In genomic region chr6:31680226-31680840, GRCh38 we compare ENCODE assay signal across 9 cellular contexts. TPM values are rescaled to one million over a fixed set of nuclear protein-coding genes. Genes with fewer than 3 reads are reported as not detected.
A peak's percentile ranks its signal among the peaks of the same experiment; 100 is the strongest.
DNase-seq lines count a peak whose midpoint lies in the region; ATAC-seq, FAIRE-seq and TF ChIP-seq lines count a peak whose summit lies in the region.
"Had no signal": no experiment of that assay in that cellular context is flagged by ENCODE, and none has a peak within 500 bp of the region (broad histone marks: within the 10 kb centered on the region; RNA-seq: fewer than 3 reads in every experiment).

No MANE protein-coding gene starts in this region.

- TF ChIP-seq CTCF in HepG2 (CRISPR knock-in tag; IDR thresholded peaks at IDR 0.05) = no peak
- TF ChIP-seq CTCF in right lobe of liver (IDR thresholded peaks at IDR 0.05) = no peak
- no peak for TF ChIP-seq CTCF in mammary epithelial cell (conservative IDR thresholded peaks at IDR 0.05 in 1 of 2, IDR thresholded peaks at IDR 0.05 in 1 of 2; ENCODE audit: extremely low read depth in 1 of 2, insufficient read depth in 1 of 2, low read depth in 1 of 2, low read length in 2 of 2)
- TF ChIP-seq CTCF in vagina (IDR thresholded peaks at IDR 0.05) = no peak
- TF ChIP-seq CTCF in left lung (IDR thresholded peaks at IDR 0.05) = no peak

- CTCF ChIA-PET in HepG2 (lab: Yijun Ruan, JAX; ENCODE audit: low intra/inter-chr PET ratio, low total read pairs) (interaction anchor here (0.7 to 3.9 kb wide), 8 partner anchors 9 to 437 kb away, joined by 3 to 30 read pairs (median 3); partner anchors contain the start of gene DDAH2), mammary epithelial cell (lab: Charles Lee; ENCODE audit: low non-redundant PET) (no interaction called here)
- CTCF ChIA-PET in naive thymus-derived CD4-positive, alpha-beta T cell (lab: Charles Lee) = interaction anchor here (0.6 to 2.1 kb wide), 5 partner anchors 82 to 268 kb away, joined by 3 to 12 read pairs (median 4); partner anchors contain the start of gene HSPA1B

- H3K79me2 ChIP-seq in HepG2 (ENCODE audit: insufficient read depth, low read length) (no peaks in the 10 kb centered on the region), mammary epithelial cell (ENCODE audit: insufficient read depth, low read length) (no peaks in the 10 kb centered on the region)

- no peaks in the 10 kb centered on the region for H3K9me3 Mint-ChIP-seq in naive thymus-derived CD4-positive, alpha-beta T cell

- 32% methylated on average over 6 of the region's 6 CpGs for WGBS in HepG2 (ENCODE audit: low lambda C conversion rate)
- WGBS in right lobe of liver (ENCODE audit: insufficient coverage, low coverage, low lambda C conversion rate, missing lambda C conversion rate) = 40% methylated on average over 6 of the region's 6 CpGs
- WGBS in mammary epithelial cell (ENCODE audit: low coverage, missing lambda C conversion rate) = 45% methylated on average over 6 of the region's 6 CpGs

- no peak for TF ChIP-seq EP300 in HepG2 (IDR thresholded peaks at IDR 0.05; ENCODE audit: low read depth in 2 of 2, low read length in 2 of 2)
- TF ChIP-seq EP300 in HepG2 (CRISPR knock-in tag; IDR thresholded peaks at IDR 0.05; ENCODE audit: borderline replicate concordance) = no peak

- H3K27ac Mint-ChIP-seq in naive thymus-derived CD4-positive, alpha-beta T cell = peak overlapping the region; percentile 60 to 86 (median 68)

- H3K27ac ChIP-seq in HepG2 (ENCODE audit: extremely low read length, insufficient read depth, low read length) = no peak overlapping the region
- peak overlapping the region in 1 of 3 donors; percentile 64 for H3K27ac ChIP-seq in right lobe of liver
- no peak overlapping the region for H3K27ac ChIP-seq in mammary epithelial cell (ENCODE audit: insufficient read depth, low read depth, low read length)
- no peak overlapping the region for H3K27ac ChIP-seq in naive thymus-derived CD4-positive, alpha-beta T cell (ENCODE audit: low read depth, low read length)
- peak overlapping the region; percentile 92 for H3K27ac ChIP-seq in vagina
- peak overlapping the region in 1 of 2 donors; percentile 82 for H3K27ac ChIP-seq in left lung

- BruUV-seq in HepG2 (replicated peaks; lab: Mats Ljungman, UMichigan) (no TSS peak), mammary epithelial cell (replicated peaks; lab: Mats Ljungman, UMichigan) (no TSS peak)

- H3K36me3 Mint-ChIP-seq in naive thymus-derived CD4-positive, alpha-beta T cell = peaks cover 0 to 4% (median 0%) of the 10 kb centered on the region in 5 donors

- TF ChIP-seq POLR2A in HepG2 (IDR thresholded peaks at IDR 0.05; ENCODE audit: insufficient read depth in 1 of 2, low read depth in 2 of 2, low read length in 2 of 2) (no peak), right lobe of liver (IDR thresholded peaks at IDR 0.05) (no peak), vagina (IDR thresholded peaks at IDR 0.05) (no peak)

- POLR2A ChIA-PET in HepG2 (lab: Yijun Ruan, JAX) = interaction anchor here (0.8 to 1.9 kb wide), 5 partner anchors 9 to 147 kb away, joined by 3 to 5 read pairs (median 4); partner anchors contain the start of genes ABHD16A and HSPA1B
- POLR2A ChIA-PET in naive thymus-derived CD4-positive, alpha-beta T cell (lab: Charles Lee) = interaction anchor here (0.7 to 2.1 kb wide), 11 partner anchors 10 to 450 kb away, joined by 3 to 18 read pairs (median 4); partner anchors contain the start of genes ABHD16A, BAG6, C6orf47 and DDX39B

- H3K4me3 ChIP-seq in HepG2 (replicated peaks in 1 of 3; ENCODE audit: insufficient read depth in 1 of 3, low read depth in 2 of 3, low read length in 3 of 3) (peak overlapping the region in 1 of 3 experiments; percentile 22; a peak in 1 of 6 replicates), right lobe of liver (peak overlapping the region in 1 of 3 donors; percentile 56), mammary epithelial cell (replicated peaks in 1 of 3; ENCODE audit: insufficient read depth in 1 of 3, low read depth in 2 of 3, low read length in 3 of 3) (no peak overlapping the region), vagina (peak overlapping the region in 1 of 2 donors; percentile 59), left lung (peak overlapping the region in 1 of 2 donors; percentile 50), H7 (ENCODE audit: insufficient read depth, low read depth, low read length) (no peak overlapping the region; the same call in 1 of the 2 replicates)
- H3K4me3 ChIP-seq in naive thymus-derived CD4-positive, alpha-beta T cell (ENCODE audit: low read length) = peak overlapping the region; percentile 78

- H3K4me2 ChIP-seq in HepG2 (ENCODE audit: low read depth, low read length) = peak overlapping the region; percentile 63
- H3K4me2 ChIP-seq in mammary epithelial cell (ENCODE audit: insufficient read depth, low read depth, low read length) = peak overlapping the region; percentile 96

- no peak overlapping the region for H2AFZ ChIP-seq in HepG2 (ENCODE audit: low read length)
- H2AFZ ChIP-seq in mammary epithelial cell (ENCODE audit: low read depth, low read length) = peak overlapping the region; percentile 97

- H3K27me3 Mint-ChIP-seq in naive thymus-derived CD4-positive, alpha-beta T cell = no peaks in the 10 kb centered on the region

- FAIRE-seq in HepG2 (lab: Jason Lieb, UNC) = no peak

- ATAC-seq in HepG2 (no peak; the same call in 2 of the 3 replicates), right lobe of liver (no peak), left lung (no peak)
- peak; percentile 33 for ATAC-seq in naive thymus-derived CD4-positive, alpha-beta T cell

- H3K4me1 ChIP-seq in HepG2 (ENCODE audit: insufficient read depth, low read length) (peaks cover 27% of the 10 kb centered on the region), right lobe of liver (peaks cover 0 to 16% (median 0%) of the 10 kb centered on the region in 4 donors), mammary epithelial cell (ENCODE audit: insufficient read depth, low read length) (peaks cover 11% of the 10 kb centered on the region), vagina (peaks cover 25% of the 10 kb centered on the region), left lung (peaks cover 5 to 24% of the 10 kb centered on the region in 2 donors)
- H3K4me1 ChIP-seq in naive thymus-derived CD4-positive, alpha-beta T cell (ENCODE audit: control insufficient read depth in 2 of 2, insufficient read depth in 2 of 2, low read length in 2 of 2) = peaks cover 15 to 16% of the 10 kb centered on the region in 2 donors

- no peak for TF ChIP-seq RAD21 in HepG2 (CRISPR knock-in tag; IDR thresholded peaks at IDR 0.05)

- peak overlapping the region; percentile 86 to 98 (median 90) for H3K4me3 Mint-ChIP-seq in naive thymus-derived CD4-positive, alpha-beta T cell

- H3K27me3 ChIP-seq in HepG2 (ENCODE audit: control insufficient read depth in 1 of 2, insufficient read depth in 2 of 2, low read length in 2 of 2) (no peaks in the 10 kb centered on the region), right lobe of liver (no peaks in the 10 kb centered on the region), mammary epithelial cell (ENCODE audit: insufficient read depth, low read length) (no peaks in the 10 kb centered on the region), vagina (no peaks in the 10 kb centered on the region), left lung (no peaks in the 10 kb centered on the region), H7 (ENCODE audit: control insufficient read depth, insufficient read depth, low read length) (peaks cover 17% of the 10 kb centered on the region)
- no peaks in the 10 kb centered on the region for H3K27me3 ChIP-seq in naive thymus-derived CD4-positive, alpha-beta T cell (ENCODE audit: control insufficient read depth in 2 of 2, insufficient read depth in 2 of 2, low read length in 2 of 2)

- intact Hi-C loops in HepG2 (cut with micrococcal nuclease; ENCODE audit: unreplicated experiment) (loop anchor here (1.0 to 5.0 kb wide), 5 partner anchors 22 to 150 kb away; partner anchors contain the start of genes ABHD16A and LY6G6D), right lobe of liver (cut with DNase I) (loop anchor here (10.0 kb wide), 1 partner anchor 84 kb away; the partner anchor contains the start of gene SAPCD1 (in 2 of the 2)), mammary epithelial cell (cut with micrococcal nuclease) (loop anchor here (1.0 to 5.0 kb wide), 6 partner anchors 58 to 272 kb away; partner anchors contain the start of genes EHMT2 and HSPA1B), vagina (cut with DNase I) (loop anchor here (5.0 to 10.0 kb wide), 2 partner anchors 54 to 152 kb away; partner anchors contain the start of gene CLIC1), left lung (cut with DNase I) (no loop called here)
- intact Hi-C loops in naive thymus-derived CD4-positive, alpha-beta T cell (cut with micrococcal nuclease) = loop anchor here (1.0 to 5.0 kb wide), 8 partner anchors 15 to 184 kb away; partner anchors contain the start of genes ABHD16A (in 1 of the 2), BAG6 (in 1 of the 2) and CLIC1 (in 1 of the 2)

- in situ Hi-C loops in HepG2 (cut with HindIII; ENCODE audit: extremely low pct_ligation_motif_present, low pct_unique_long_range_greater_than_20kb) (loop anchor here (5.0 kb wide), 1 partner anchor 87 kb away; no protein-coding TSS in a partner anchor), mammary epithelial cell (cut with MboI; ENCODE audit: low sequenced_read_pairs in 2 of 2) (loop anchor here in 1 of 2 donors (5.0 kb wide), 1 partner anchor 82 kb away; the partner anchor contains the start of gene SAPCD1)

- H3K36me3 ChIP-seq in HepG2 (replicated peaks in 1 of 2; ENCODE audit: control insufficient read depth in 1 of 2, insufficient read depth in 2 of 2, low read length in 2 of 2) = no peaks in the 10 kb centered on the region
- no peaks in the 10 kb centered on the region for H3K36me3 ChIP-seq in right lobe of liver
- H3K36me3 ChIP-seq in mammary epithelial cell (ENCODE audit: insufficient read depth, low read length) = no peaks in the 10 kb centered on the region
- H3K36me3 ChIP-seq in naive thymus-derived CD4-positive, alpha-beta T cell (ENCODE audit: control insufficient read depth in 2 of 3, insufficient read depth in 3 of 3, low read length in 3 of 3) = no peaks in the 10 kb centered on the region
- no peaks in the 10 kb centered on the region for H3K36me3 ChIP-seq in vagina
- H3K36me3 ChIP-seq in left lung = peaks cover 0 to 14% of the 10 kb centered on the region in 2 donors
- H3K36me3 ChIP-seq in H7 (replicated peaks; ENCODE audit: control insufficient read depth, insufficient read depth, low read length) = no peaks in the 10 kb centered on the region

- dilution Hi-C loops in mammary epithelial cell (cut with HindIII; ENCODE audit: low sequenced_read_pairs) = no loop called here

- no peaks in the 10 kb centered on the region for H4K20me1 ChIP-seq in HepG2 (ENCODE audit: insufficient read depth, low read length)
- no peaks in the 10 kb centered on the region for H4K20me1 ChIP-seq in mammary epithelial cell (ENCODE audit: insufficient read depth, low read length)

- H3K9ac ChIP-seq in HepG2 (ENCODE audit: insufficient read depth, low read depth, low read length) (peak overlapping the region; percentile 29; the same call in 1 of the 2 replicates), mammary epithelial cell (ENCODE audit: insufficient read depth, low read length) (no peak overlapping the region)

- DNase-seq in HepG2 (ENCODE audit: low spot score) (no peak), right lobe of liver (no peak), mammary epithelial cell (no peak), vagina (ENCODE audit: extremely low spot score in 2 of 2) (no peak), left lung (no peak), H7 (no peak), foreskin melanocyte (no peak)
- DNase-seq in naive thymus-derived CD4-positive, alpha-beta T cell = no peak

- H3K9me3 ChIP-seq in HepG2 (ENCODE audit: low read length) (no peaks in the 10 kb centered on the region), right lobe of liver (no peaks in the 10 kb centered on the region), mammary epithelial cell (replicated peaks; ENCODE audit: insufficient read depth, low read length) (no peaks in the 10 kb centered on the region), vagina (no peaks in the 10 kb centered on the region), left lung (no peaks in the 10 kb centered on the region)
- H3K9me3 ChIP-seq in naive thymus-derived CD4-positive, alpha-beta T cell (ENCODE audit: control insufficient read depth in 2 of 3, low read length in 3 of 3) = no peaks in the 10 kb centered on the region

- H3K4me1 Mint-ChIP-seq in naive thymus-derived CD4-positive, alpha-beta T cell = peaks cover 14 to 32% (median 19%) of the 10 kb centered on the region in 7 donors

RNA-seq across cellular contexts. Expression of gene LY6G5C, which starts 0.5 kb away (rescaled TPM):
- 0.33 TPM in 1 of 2 replicates, not detected in the other for total RNA-seq in HepG2 (2016; rRNA removed; fragmentation: Illumina TruSeq; extraction: Trizol)
- not detected in 2 replicates for total RNA-seq in HepG2 (2016; cell fraction: cytosol; rRNA removed; fragmentation: Illumina TruSeq; extraction: Trizol; ENCODE audit: low read depth)
- 0.28 TPM in 1 of 2 replicates, not detected in the other for total RNA-seq in HepG2 (2016; cell fraction: insoluble cytoplasmic fraction; rRNA removed; fragmentation: Illumina TruSeq; extraction: Trizol)
- 0.40 and 0.59 TPM in 2 replicates for total RNA-seq in HepG2 (2016; cell fraction: membrane; rRNA removed; fragmentation: Illumina TruSeq; extraction: Trizol)
- total RNA-seq in HepG2 (2016; cell fraction: nucleus; rRNA removed; fragmentation: Illumina TruSeq; extraction: Trizol) = 1.2 TPM in 1 of 2 replicates, not detected in the other
- polyA plus RNA-seq in HepG2 (2011; rRNA removed) = 0.50 and 0.55 TPM in 2 replicates
- polyA plus RNA-seq in HepG2 (2011; cell fraction: cytosol; rRNA removed) = 0.09 and 0.11 TPM in 2 replicates
- polyA plus RNA-seq in HepG2 (2011; cell fraction: nucleus; rRNA removed) = 2.0 and 2.2 TPM in 2 replicates
- 1.2 and 1.4 TPM in 2 replicates for polyA plus RNA-seq in HepG2 (2012)
- not detected in 2 replicates for polyA plus RNA-seq in HepG2 (2016; cell fraction: cytosol; fragmentation: Illumina TruSeq; extraction: Trizol; ENCODE audit: low read depth)
- not detected in 2 replicates for polyA plus RNA-seq in HepG2 (2016; cell fraction: insoluble cytoplasmic fraction; fragmentation: Illumina TruSeq; extraction: Trizol; ENCODE audit: low read depth)
- polyA plus RNA-seq in HepG2 (2016; cell fraction: membrane; fragmentation: Illumina TruSeq; extraction: Trizol; ENCODE audit: low read depth) = not detected in 2 replicates
- 4.0 and 6.1 TPM in 2 replicates for polyA plus RNA-seq in HepG2 (2016; cell fraction: nucleus; fragmentation: Illumina TruSeq; extraction: Trizol; ENCODE audit: insufficient read depth, low read depth)
- polyA minus RNA-seq in HepG2 (2011; rRNA and poly(A)+ RNA removed; ENCODE audit: low replicate concordance) = 3.9 TPM in 1 of 2 replicates, not detected in the other
- polyA minus RNA-seq in HepG2 (2011; cell fraction: cytosol; rRNA and poly(A)+ RNA removed) = not detected in 2 replicates
- polyA minus RNA-seq in HepG2 (2011; cell fraction: nucleus; rRNA and poly(A)+ RNA removed) = 0.50 TPM in 1 of 2 replicates, not detected in the other
- 1 to 10 TPM in 3 of 6 experiments, under 1 TPM in 3; 0.68 to 1.6 (median 1.2) TPM for total RNA-seq in right lobe of liver
- 1 to 10 TPM in 1 of 2 donors, not detected in 1; 1.4 TPM for total RNA-seq in mammary epithelial cell
- 1.00 TPM for polyA plus RNA-seq in mammary epithelial cell
- polyA minus RNA-seq in mammary epithelial cell = not detected
- total RNA-seq in naive thymus-derived CD4-positive, alpha-beta T cell = 1 to 10 TPM; 2.4 to 4.3 (median 3.1) TPM
- 10 to 100 TPM in 1 of 2 donors, 1 to 10 TPM in 1; 6.4 to 10.2 TPM for polyA plus RNA-seq in naive thymus-derived CD4-positive, alpha-beta T cell
- 1.7 TPM for total RNA-seq in vagina
- total RNA-seq in left lung = 1 to 10 TPM; 3.1 to 5.9 TPM
- total RNA-seq in H7 (2014; rRNA removed; shearing (Covaris generic)) = 0.70 and 2.0 TPM in 2 replicates
- total RNA-seq: Daoy had no signal

RNA-seq across cellular contexts. Expression of gene LY6G5B, which starts 10.6 kb away (rescaled TPM):
- total RNA-seq in HepG2 (2016; rRNA removed; fragmentation: Illumina TruSeq; extraction: Trizol) (0.73 and 7.8 TPM in 2 replicates), right lobe of liver (1 to 10 TPM in 5 of 6 experiments, under 1 TPM in 1; 0.98 to 5.7 (median 2.6) TPM), mammary epithelial cell (10 to 100 TPM in 1 of 2 donors, 1 to 10 TPM in 1; 2.8 to 12.8 TPM), vagina (7.4 TPM), left lung (10 to 100 TPM in 1 of 2 donors, 1 to 10 TPM in 1; 6.9 to 13.6 TPM)
- total RNA-seq in HepG2 (2016; cell fraction: cytosol; rRNA removed; fragmentation: Illumina TruSeq; extraction: Trizol; ENCODE audit: low read depth) = 0.79 and 1.3 TPM in 2 replicates
- total RNA-seq in HepG2 (2016; cell fraction: insoluble cytoplasmic fraction; rRNA removed; fragmentation: Illumina TruSeq; extraction: Trizol) = 0.71 and 7.4 TPM in 2 replicates
- 1.2 and 1.3 TPM in 2 replicates for total RNA-seq in HepG2 (2016; cell fraction: membrane; rRNA removed; fragmentation: Illumina TruSeq; extraction: Trizol)
- 13.8 and 17.8 TPM in 2 replicates for total RNA-seq in HepG2 (2016; cell fraction: nucleus; rRNA removed; fragmentation: Illumina TruSeq; extraction: Trizol)
- polyA plus RNA-seq in HepG2 (2011; rRNA removed) (14.7 and 15.7 TPM in 2 replicates), mammary epithelial cell (3.0 TPM)
- polyA plus RNA-seq in HepG2 (2011; cell fraction: cytosol; rRNA removed) = 1.1 and 1.2 TPM in 2 replicates
- 102 and 104 TPM in 2 replicates for polyA plus RNA-seq in HepG2 (2011; cell fraction: nucleus; rRNA removed)
- polyA plus RNA-seq in HepG2 (2012) = 19.5 and 22.0 TPM in 2 replicates
- polyA plus RNA-seq in HepG2 (2016; cell fraction: cytosol; fragmentation: Illumina TruSeq; extraction: Trizol; ENCODE audit: low read depth) = 0.57 and 0.94 TPM in 2 replicates
- polyA plus RNA-seq in HepG2 (2016; cell fraction: insoluble cytoplasmic fraction; fragmentation: Illumina TruSeq; extraction: Trizol; ENCODE audit: low read depth) = 0.30 and 0.72 TPM in 2 replicates
- 0.59 and 1.7 TPM in 2 replicates for polyA plus RNA-seq in HepG2 (2016; cell fraction: membrane; fragmentation: Illumina TruSeq; extraction: Trizol; ENCODE audit: low read depth)
- polyA plus RNA-seq in HepG2 (2016; cell fraction: nucleus; fragmentation: Illumina TruSeq; extraction: Trizol; ENCODE audit: insufficient read depth, low read depth) = 63.2 and 72.0 TPM in 2 replicates
- polyA minus RNA-seq in HepG2 (2011; rRNA and poly(A)+ RNA removed; ENCODE audit: low replicate concordance) = 8.7 and 9.9 TPM in 2 replicates
- polyA minus RNA-seq in HepG2 (2011; cell fraction: cytosol; rRNA and poly(A)+ RNA removed) = 0.49 and 0.70 TPM in 2 replicates
- 24.8 and 28.5 TPM in 2 replicates for polyA minus RNA-seq in HepG2 (2011; cell fraction: nucleus; rRNA and poly(A)+ RNA removed)
- polyA minus RNA-seq in mammary epithelial cell = 5.8 TPM
- total RNA-seq in naive thymus-derived CD4-positive, alpha-beta T cell = 10 to 100 TPM; 27.7 to 51.0 (median 42.9) TPM
- polyA plus RNA-seq in naive thymus-derived CD4-positive, alpha-beta T cell = not detected
- 2.9 and 4.2 TPM in 2 replicates for total RNA-seq in H7 (2014; rRNA removed; shearing (Covaris generic))

RNA-seq across cellular contexts. Expression of gene CSNK2B, which starts 14.5 kb away (rescaled TPM):
- total RNA-seq in HepG2 (2016; rRNA removed; fragmentation: Illumina TruSeq; extraction: Trizol) (296 and 316 TPM in 2 replicates), right lobe of liver (100 to 1,000 TPM in 2 of 6 experiments, 10 to 100 TPM in 4; 52.5 to 171 (median 64.5) TPM), mammary epithelial cell (100 to 1,000 TPM; 135 to 186 TPM), vagina (219 TPM), left lung (100 to 1,000 TPM in 1 of 2 donors, 10 to 100 TPM in 1; 96.6 to 128 TPM)
- total RNA-seq in HepG2 (2016; cell fraction: cytosol; rRNA removed; fragmentation: Illumina TruSeq; extraction: Trizol; ENCODE audit: low read depth) = 132 and 145 TPM in 2 replicates
- 301 and 303 TPM in 2 replicates for total RNA-seq in HepG2 (2016; cell fraction: insoluble cytoplasmic fraction; rRNA removed; fragmentation: Illumina TruSeq; extraction: Trizol)
- 151 and 176 TPM in 2 replicates for total RNA-seq in HepG2 (2016; cell fraction: membrane; rRNA removed; fragmentation: Illumina TruSeq; extraction: Trizol)
- total RNA-seq in HepG2 (2016; cell fraction: nucleus; rRNA removed; fragmentation: Illumina TruSeq; extraction: Trizol) = 129 and 139 TPM in 2 replicates
- polyA plus RNA-seq in HepG2 (2011; rRNA removed) (111 and 116 TPM in 2 replicates), mammary epithelial cell (123 TPM)
- 142 and 147 TPM in 2 replicates for polyA plus RNA-seq in HepG2 (2011; cell fraction: cytosol; rRNA removed)
- 240 and 247 TPM in 2 replicates for polyA plus RNA-seq in HepG2 (2011; cell fraction: nucleus; rRNA removed)
- 320 and 331 TPM in 2 replicates for polyA plus RNA-seq in HepG2 (2012)
- polyA plus RNA-seq in HepG2 (2016; cell fraction: cytosol; fragmentation: Illumina TruSeq; extraction: Trizol; ENCODE audit: low read depth) = 180 and 199 TPM in 2 replicates
- polyA plus RNA-seq in HepG2 (2016; cell fraction: insoluble cytoplasmic fraction; fragmentation: Illumina TruSeq; extraction: Trizol; ENCODE audit: low read depth) = 438 and 490 TPM in 2 replicates
- polyA plus RNA-seq in HepG2 (2016; cell fraction: membrane; fragmentation: Illumina TruSeq; extraction: Trizol; ENCODE audit: low read depth) = 209 and 226 TPM in 2 replicates
- 322 and 332 TPM in 2 replicates for polyA plus RNA-seq in HepG2 (2016; cell fraction: nucleus; fragmentation: Illumina TruSeq; extraction: Trizol; ENCODE audit: insufficient read depth, low read depth)
- polyA minus RNA-seq in HepG2 (2011; rRNA and poly(A)+ RNA removed; ENCODE audit: low replicate concordance) = 147 and 199 TPM in 2 replicates
- polyA minus RNA-seq in HepG2 (2011; cell fraction: cytosol; rRNA and poly(A)+ RNA removed) = 85.2 and 86.7 TPM in 2 replicates
- polyA minus RNA-seq in HepG2 (2011; cell fraction: nucleus; rRNA and poly(A)+ RNA removed) = 61.5 and 67.4 TPM in 2 replicates
- polyA minus RNA-seq in mammary epithelial cell = 317 TPM
- total RNA-seq in naive thymus-derived CD4-positive, alpha-beta T cell = 100 to 1,000 TPM; 101 to 215 (median 133) TPM
- polyA plus RNA-seq in naive thymus-derived CD4-positive, alpha-beta T cell = 100 to 1,000 TPM; 260 to 275 TPM
- total RNA-seq in H7 (2014; rRNA removed; shearing (Covaris generic)) = 197 and 224 TPM in 2 replicates

RNA-seq across cellular contexts. Expression of gene GPANK1, which starts 15.5 kb away (rescaled TPM):
- total RNA-seq in HepG2 (2016; rRNA removed; fragmentation: Illumina TruSeq; extraction: Trizol) (22.8 and 25.3 TPM in 2 replicates), right lobe of liver (10 to 100 TPM in 1 of 6 experiments, 1 to 10 TPM in 5; 6.4 to 10.0 (median 8.0) TPM), mammary epithelial cell (10 to 100 TPM in 1 of 2 donors, 1 to 10 TPM in 1; 8.3 to 13.3 TPM), vagina (16.9 TPM), left lung (10 to 100 TPM; 10.3 to 13.2 TPM)
- 7.9 and 10.4 TPM in 2 replicates for total RNA-seq in HepG2 (2016; cell fraction: cytosol; rRNA removed; fragmentation: Illumina TruSeq; extraction: Trizol; ENCODE audit: low read depth)
- total RNA-seq in HepG2 (2016; cell fraction: insoluble cytoplasmic fraction; rRNA removed; fragmentation: Illumina TruSeq; extraction: Trizol) = 25.6 and 26.7 TPM in 2 replicates
- 18.6 and 20.8 TPM in 2 replicates for total RNA-seq in HepG2 (2016; cell fraction: membrane; rRNA removed; fragmentation: Illumina TruSeq; extraction: Trizol)
- 18.0 and 18.5 TPM in 2 replicates for total RNA-seq in HepG2 (2016; cell fraction: nucleus; rRNA removed; fragmentation: Illumina TruSeq; extraction: Trizol)
- polyA plus RNA-seq in HepG2 (2011; rRNA removed) (14.8 and 15.4 TPM in 2 replicates), mammary epithelial cell (15.1 TPM)
- polyA plus RNA-seq in HepG2 (2011; cell fraction: cytosol; rRNA removed) = 18.7 and 20.1 TPM in 2 replicates
- polyA plus RNA-seq in HepG2 (2011; cell fraction: nucleus; rRNA removed) = 17.4 and 17.7 TPM in 2 replicates
- 15.6 and 16.2 TPM in 2 replicates for polyA plus RNA-seq in HepG2 (2012)
- 7.6 and 8.6 TPM in 2 replicates for polyA plus RNA-seq in HepG2 (2016; cell fraction: cytosol; fragmentation: Illumina TruSeq; extraction: Trizol; ENCODE audit: low read depth)
- 28.7 and 31.2 TPM in 2 replicates for polyA plus RNA-seq in HepG2 (2016; cell fraction: insoluble cytoplasmic fraction; fragmentation: Illumina TruSeq; extraction: Trizol; ENCODE audit: low read depth)
- 13.3 and 14.4 TPM in 2 replicates for polyA plus RNA-seq in HepG2 (2016; cell fraction: membrane; fragmentation: Illumina TruSeq; extraction: Trizol; ENCODE audit: low read depth)
- 26.3 and 27.8 TPM in 2 replicates for polyA plus RNA-seq in HepG2 (2016; cell fraction: nucleus; fragmentation: Illumina TruSeq; extraction: Trizol; ENCODE audit: insufficient read depth, low read depth)
- 12.3 and 17.1 TPM in 2 replicates for polyA minus RNA-seq in HepG2 (2011; rRNA and poly(A)+ RNA removed; ENCODE audit: low replicate concordance)
- 5.2 and 7.5 TPM in 2 replicates for polyA minus RNA-seq in HepG2 (2011; cell fraction: cytosol; rRNA and poly(A)+ RNA removed)
- polyA minus RNA-seq in HepG2 (2011; cell fraction: nucleus; rRNA and poly(A)+ RNA removed) = 19.2 and 19.6 TPM in 2 replicates
- 4.3 TPM for polyA minus RNA-seq in mammary epithelial cell
- total RNA-seq in naive thymus-derived CD4-positive, alpha-beta T cell = 10 to 100 TPM; 12.8 to 35.1 (median 28.9) TPM
- polyA plus RNA-seq in naive thymus-derived CD4-positive, alpha-beta T cell = 10 to 100 TPM; 24.0 to 27.2 TPM
- total RNA-seq in H7 (2014; rRNA removed; shearing (Covaris generic)) = 28.6 and 33.3 TPM in 2 replicates

RNA-seq across cellular contexts. Expression of gene C6orf47, which starts 19.8 kb away (rescaled TPM):
- 15.5 and 18.1 TPM in 2 replicates for total RNA-seq in HepG2 (2016; rRNA removed; fragmentation: Illumina TruSeq; extraction: Trizol)
- 4.0 and 4.6 TPM in 2 replicates for total RNA-seq in HepG2 (2016; cell fraction: cytosol; rRNA removed; fragmentation: Illumina TruSeq; extraction: Trizol; ENCODE audit: low read depth)
- total RNA-seq in HepG2 (2016; cell fraction: insoluble cytoplasmic fraction; rRNA removed; fragmentation: Illumina TruSeq; extraction: Trizol) = 16.8 and 18.5 TPM in 2 replicates
- total RNA-seq in HepG2 (2016; cell fraction: membrane; rRNA removed; fragmentation: Illumina TruSeq; extraction: Trizol) = 10.4 and 12.5 TPM in 2 replicates
- total RNA-seq in HepG2 (2016; cell fraction: nucleus; rRNA removed; fragmentation: Illumina TruSeq; extraction: Trizol) = 11.7 and 13.0 TPM in 2 replicates
- 1.7 and 2.1 TPM in 2 replicates for polyA plus RNA-seq in HepG2 (2011; rRNA removed)
- polyA plus RNA-seq in HepG2 (2011; cell fraction: cytosol; rRNA removed) = 1.5 TPM in 2 replicates
- 3.0 and 3.3 TPM in 2 replicates for polyA plus RNA-seq in HepG2 (2011; cell fraction: nucleus; rRNA removed)
- polyA plus RNA-seq in HepG2 (2012) = 3.3 and 4.4 TPM in 2 replicates
- polyA plus RNA-seq in HepG2 (2016; cell fraction: cytosol; fragmentation: Illumina TruSeq; extraction: Trizol; ENCODE audit: low read depth) = 1.9 and 2.9 TPM in 2 replicates
- polyA plus RNA-seq in HepG2 (2016; cell fraction: insoluble cytoplasmic fraction; fragmentation: Illumina TruSeq; extraction: Trizol; ENCODE audit: low read depth) = 12.2 and 12.5 TPM in 2 replicates
- polyA plus RNA-seq in HepG2 (2016; cell fraction: membrane; fragmentation: Illumina TruSeq; extraction: Trizol; ENCODE audit: low read depth) = 5.2 and 6.9 TPM in 2 replicates
- 11.9 and 12.9 TPM in 2 replicates for polyA plus RNA-seq in HepG2 (2016; cell fraction: nucleus; fragmentation: Illumina TruSeq; extraction: Trizol; ENCODE audit: insufficient read depth, low read depth)
- polyA minus RNA-seq in HepG2 (2011; rRNA and poly(A)+ RNA removed; ENCODE audit: low replicate concordance) = 3.9 and 10.7 TPM in 2 replicates
- polyA minus RNA-seq in HepG2 (2011; cell fraction: cytosol; rRNA and poly(A)+ RNA removed) = 1.2 and 1.3 TPM in 2 replicates
- polyA minus RNA-seq in HepG2 (2011; cell fraction: nucleus; rRNA and poly(A)+ RNA removed) = 5.3 and 6.1 TPM in 2 replicates
- total RNA-seq in right lobe of liver = 1 to 10 TPM; 6.6 to 8.7 (median 7.6) TPM
- total RNA-seq in mammary epithelial cell = 10 to 100 TPM; 16.5 to 17.0 TPM
- 8.5 TPM for polyA plus RNA-seq in mammary epithelial cell
- 14.2 TPM for polyA minus RNA-seq in mammary epithelial cell
- total RNA-seq in naive thymus-derived CD4-positive, alpha-beta T cell = 10 to 100 TPM; 14.0 to 32.8 (median 23.2) TPM
- polyA plus RNA-seq in naive thymus-derived CD4-positive, alpha-beta T cell = 10 to 100 TPM; 22.3 to 33.7 TPM
- total RNA-seq in vagina = 15.2 TPM
- total RNA-seq in left lung = 10 to 100 TPM; 21.9 to 23.8 TPM
- total RNA-seq in H7 (2014; rRNA removed; shearing (Covaris generic)) = 17.3 and 17.6 TPM in 2 replicates

Comparison
In these comparisons a context has a peak if more than half of its experiments do, and no peak if none do; other contexts are left out.
1. intact Hi-C loops: an anchor here in HepG2 (1.0 to 5.0 kb wide), right lobe of liver (10.0 kb wide), mammary epithelial cell (1.0 to 5.0 kb wide), naive thymus-derived CD4-positive, alpha-beta T cell (1.0 to 5.0 kb wide) and vagina (5.0 to 10.0 kb wide); none called in left lung.